Comparison of ENCODE assay signal across 14 cellular contexts in the genomic region with DNA sequence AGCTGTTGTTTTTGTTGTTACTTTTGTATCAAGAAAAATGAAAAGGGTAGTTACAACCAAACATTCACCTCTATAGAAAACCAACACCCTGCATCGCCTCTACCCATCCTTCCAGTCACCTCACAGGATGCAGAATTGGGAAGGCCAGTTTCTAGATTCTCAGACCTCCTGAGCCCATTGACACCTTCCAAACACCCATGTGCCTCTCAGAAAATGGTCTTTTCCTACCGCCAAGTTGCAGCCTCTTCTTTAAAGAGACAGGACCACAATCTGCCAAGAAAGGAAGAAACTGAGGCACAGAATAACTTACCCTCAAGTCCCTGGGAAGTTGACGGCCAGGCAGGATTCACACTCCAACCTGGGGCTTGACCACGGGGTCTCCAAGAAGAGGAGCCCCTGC.
A peak's percentile ranks its signal among the peaks of the same experiment; 100 is the strongest.
DNase-seq lines count a peak whose midpoint lies in the region; ATAC-seq and TF ChIP-seq lines count a peak whose summit lies in the region.
"Had no signal": no experiment of that assay in that cellular context is flagged by ENCODE, and none has a peak within 500 bp of the region (broad histone marks: within the 10 kb centered on the region; RNA-seq: fewer than 3 reads in every experiment).

No MANE protein-coding gene starts in this region.

- H3K9me3 Mint-ChIP-seq in mesothelial cell of epicardium, result no peaks in the 10 kb centered on the region
- H3K9me3 Mint-ChIP-seq: CD8-positive, alpha-beta memory T cell had no signal

- peaks cover 27% of the 10 kb centered on the region for H3K4me1 Mint-ChIP-seq in mesothelial cell of epicardium

- H3K27me3 Mint-ChIP-seq in mesothelial cell of epicardium (ENCODE audit: low read depth), result no peaks in the 10 kb centered on the region

- H3K27me3 ChIP-seq in adrenal gland (no peaks in the 10 kb centered on the region), gastroesophageal sphincter (no peaks in the 10 kb centered on the region), rectal smooth muscle tissue (ENCODE audit: control insufficient read depth, insufficient read depth, low read length) (no peaks in the 10 kb centered on the region), upper lobe of right lung (no peaks in the 10 kb centered on the region)
- H3K27me3 ChIP-seq: brain microvascular endothelial cell had no signal

- peaks cover 12% of the 10 kb centered on the region for H3K36me3 Mint-ChIP-seq in mesothelial cell of epicardium
- H3K36me3 Mint-ChIP-seq: CD8-positive, alpha-beta memory T cell had no signal

- H3K36me3 ChIP-seq in adrenal gland (replicated peaks in 1 of 2), result peaks cover 0 to 64% of the 10 kb centered on the region in 2 donors
- peaks cover 0 to 67% of the 10 kb centered on the region in 2 donors for H3K36me3 ChIP-seq in gastroesophageal sphincter
- H3K36me3 ChIP-seq in rectal smooth muscle tissue (ENCODE audit: control insufficient read depth, insufficient read depth, low read length), result peaks cover 17% of the 10 kb centered on the region
- peaks cover 53% of the 10 kb centered on the region for H3K36me3 ChIP-seq in upper lobe of right lung

- intact Hi-C loops in adrenal gland (cut with DNase I) (no loop called here), upper lobe of right lung (cut with DNase I) (no loop called here)

- TF ChIP-seq EP300 in gastroesophageal sphincter (IDR thresholded peaks at IDR 0.05), result no peak

- H3K9ac ChIP-seq in rectal smooth muscle tissue (ENCODE audit: low read length), result no peak overlapping the region

- H3K4me1 ChIP-seq in adrenal gland (replicated peaks in 1 of 2), result peaks cover 75 to 92% of the 10 kb centered on the region in 2 donors
- peaks cover 33 to 98% (median 79%) of the 10 kb centered on the region in 3 donors for H3K4me1 ChIP-seq in gastroesophageal sphincter
- peaks cover 80% of the 10 kb centered on the region for H3K4me1 ChIP-seq in rectal smooth muscle tissue (ENCODE audit: control insufficient read depth, insufficient read depth, low read length)
- peaks cover 94% of the 10 kb centered on the region for H3K4me1 ChIP-seq in upper lobe of right lung

- H3K4me3 Mint-ChIP-seq in mesothelial cell of epicardium, result no peak overlapping the region
- H3K4me3 Mint-ChIP-seq: activated CD8-positive, alpha-beta T cell treated with anti-CD3 and anti-CD28 coated beads, Interleukin-2, amount 10 ng/mL, durations not matched to agents 7 days and 5 days; CD8-positive, alpha-beta memory T cell had no signal

- TF ChIP-seq CTCF in adrenal gland (IDR thresholded peaks at IDR 0.05), result no peak
- TF ChIP-seq CTCF in gastroesophageal sphincter (IDR thresholded peaks at IDR 0.05), result no peak
- TF ChIP-seq CTCF in upper lobe of right lung (IDR thresholded peaks at IDR 0.05), result no peak
- no peak for TF ChIP-seq CTCF in mesothelial cell of epicardium (IDR thresholded peaks at IDR 0.05; ENCODE audit: unreplicated experiment)

- DNase-seq in adrenal gland (no peak), upper lobe of right lung (no peak), nucleus accumbens (lab: John Stamatoyannopoulos, UW) (no peak), SIG-M5 (lab: John Stamatoyannopoulos, UW) (no peak), mesothelial cell of epicardium (ENCODE audit: low spot score in 2 of 2, unreplicated experiment in 2 of 2) (no peak)
- DNase-seq: activated CD8-positive, alpha-beta T cell treated with anti-CD3 and anti-CD28 coated beads, Interleukin-2, amount 10 ng/mL, durations not matched to agents 7 days and 5 days; activated effector memory CD4-positive, alpha-beta T cell treated with anti-CD3 and anti-CD28 coated beads, Interleukin-2, amount 50 U/mL, for 16 hours; CD8-positive, alpha-beta memory T cell; NCI-H2171 treated with DMSO at 0.1 percent for 48 hours; NK-92 treated with Interleukin-12 subunit alpha and Interleukin-12 subunit beta, amount 100 ng/mL, for 24 hours; stimulated activated CD4-positive, alpha-beta T cell treated with anti-CD3 and anti-CD28 coated beads, Interleukin-15, amount 100 ng/mL, for 24 hours had no signal

- no peaks in the 10 kb centered on the region for H3K9me3 ChIP-seq in adrenal gland (replicated peaks in 1 of 3)
- no peaks in the 10 kb centered on the region for H3K9me3 ChIP-seq in gastroesophageal sphincter
- H3K9me3 ChIP-seq in upper lobe of right lung, result no peaks in the 10 kb centered on the region

- TF ChIP-seq POLR2A in adrenal gland (IDR thresholded peaks at IDR 0.05) (no peak), gastroesophageal sphincter (IDR thresholded peaks at IDR 0.05) (no peak)

- WGBS in adrenal gland, 4 donors, result 76 to 89% (median 80%) methylated on average over 2 to 4 of the region's 4 CpGs
- WGBS in gastroesophageal sphincter (ENCODE audit: low coverage in 1 of 2), 2 donors, result 86 to 100% methylated on average over 1 of the region's 4 CpGs

- H3K27ac Mint-ChIP-seq in mesothelial cell of epicardium, result no peak overlapping the region
- H3K27ac Mint-ChIP-seq: CD8-positive, alpha-beta memory T cell had no signal

- ATAC-seq in gastroesophageal sphincter (no peak), upper lobe of right lung (no peak)
- ATAC-seq: activated CD8-positive, alpha-beta T cell treated with anti-CD3 and anti-CD28 coated beads, Interleukin-2, amount 10 ng/mL, durations not matched to agents 7 days and 5 days had no signal

- peak overlapping the region; percentile 88 to 98 (median 95) for H3K27ac ChIP-seq in adrenal gland
- peak overlapping the region; percentile 97 to 99 (median 97) for H3K27ac ChIP-seq in gastroesophageal sphincter
- H3K27ac ChIP-seq in rectal smooth muscle tissue (ENCODE audit: low read depth, low read length), result peak overlapping the region; percentile 98
- peak overlapping the region; percentile 90 for H3K27ac ChIP-seq in upper lobe of right lung

- H3K4me3 ChIP-seq in adrenal gland (peak overlapping the region in 1 of 4 donors; percentile 8), gastroesophageal sphincter (peak overlapping the region in 1 of 2 donors; percentile 26), rectal smooth muscle tissue (ENCODE audit: low read length) (no peak overlapping the region), upper lobe of right lung (peak overlapping the region; percentile 43)
